Comparison of ENCODE assay signal across 1 cellular context in the genomic region with DNA sequence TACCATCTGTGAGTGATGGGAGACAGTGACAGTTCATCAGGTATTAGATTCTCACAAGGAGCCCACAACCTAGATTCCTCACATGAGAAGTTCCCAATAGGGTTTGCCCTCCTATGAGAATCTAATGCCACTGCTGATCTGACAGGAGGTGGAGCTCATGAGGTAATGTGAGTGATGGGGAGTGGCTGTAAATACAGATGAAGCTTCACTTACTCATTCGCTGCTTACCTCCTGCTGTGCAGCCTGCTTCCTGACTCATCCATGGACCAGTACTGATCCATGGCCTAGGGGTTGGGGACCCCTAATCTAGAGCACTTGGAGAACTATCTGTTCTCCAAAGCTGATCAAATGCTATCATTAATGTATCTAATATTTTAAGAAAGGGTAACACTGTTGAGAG.
TF ChIP-seq lines count a peak whose summit lies in the region.

No MANE protein-coding gene starts in this region.

TF ChIP-seq in GM23338, 12 proteins besides CTCF, POLR2A, EP300 and RAD21:
- TF ChIP-seq, protein P1, sequence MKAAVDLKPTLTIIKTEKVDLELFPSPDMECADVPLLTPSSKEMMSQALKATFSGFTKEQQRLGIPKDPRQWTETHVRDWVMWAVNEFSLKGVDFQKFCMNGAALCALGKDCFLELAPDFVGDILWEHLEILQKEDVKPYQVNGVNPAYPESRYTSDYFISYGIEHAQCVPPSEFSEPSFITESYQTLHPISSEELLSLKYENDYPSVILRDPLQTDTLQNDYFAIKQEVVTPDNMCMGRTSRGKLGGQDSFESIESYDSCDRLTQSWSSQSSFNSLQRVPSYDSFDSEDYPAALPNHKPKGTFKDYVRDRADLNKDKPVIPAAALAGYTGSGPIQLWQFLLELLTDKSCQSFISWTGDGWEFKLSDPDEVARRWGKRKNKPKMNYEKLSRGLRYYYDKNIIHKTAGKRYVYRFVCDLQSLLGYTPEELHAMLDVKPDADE (IDR thresholded peaks at IDR 0.05), result no peak
- TF ChIP-seq NANOG (IDR thresholded peaks at IDR 0.05; ENCODE audit: borderline replicate concordance), result no peak
- TF ChIP-seq, protein P2, sequence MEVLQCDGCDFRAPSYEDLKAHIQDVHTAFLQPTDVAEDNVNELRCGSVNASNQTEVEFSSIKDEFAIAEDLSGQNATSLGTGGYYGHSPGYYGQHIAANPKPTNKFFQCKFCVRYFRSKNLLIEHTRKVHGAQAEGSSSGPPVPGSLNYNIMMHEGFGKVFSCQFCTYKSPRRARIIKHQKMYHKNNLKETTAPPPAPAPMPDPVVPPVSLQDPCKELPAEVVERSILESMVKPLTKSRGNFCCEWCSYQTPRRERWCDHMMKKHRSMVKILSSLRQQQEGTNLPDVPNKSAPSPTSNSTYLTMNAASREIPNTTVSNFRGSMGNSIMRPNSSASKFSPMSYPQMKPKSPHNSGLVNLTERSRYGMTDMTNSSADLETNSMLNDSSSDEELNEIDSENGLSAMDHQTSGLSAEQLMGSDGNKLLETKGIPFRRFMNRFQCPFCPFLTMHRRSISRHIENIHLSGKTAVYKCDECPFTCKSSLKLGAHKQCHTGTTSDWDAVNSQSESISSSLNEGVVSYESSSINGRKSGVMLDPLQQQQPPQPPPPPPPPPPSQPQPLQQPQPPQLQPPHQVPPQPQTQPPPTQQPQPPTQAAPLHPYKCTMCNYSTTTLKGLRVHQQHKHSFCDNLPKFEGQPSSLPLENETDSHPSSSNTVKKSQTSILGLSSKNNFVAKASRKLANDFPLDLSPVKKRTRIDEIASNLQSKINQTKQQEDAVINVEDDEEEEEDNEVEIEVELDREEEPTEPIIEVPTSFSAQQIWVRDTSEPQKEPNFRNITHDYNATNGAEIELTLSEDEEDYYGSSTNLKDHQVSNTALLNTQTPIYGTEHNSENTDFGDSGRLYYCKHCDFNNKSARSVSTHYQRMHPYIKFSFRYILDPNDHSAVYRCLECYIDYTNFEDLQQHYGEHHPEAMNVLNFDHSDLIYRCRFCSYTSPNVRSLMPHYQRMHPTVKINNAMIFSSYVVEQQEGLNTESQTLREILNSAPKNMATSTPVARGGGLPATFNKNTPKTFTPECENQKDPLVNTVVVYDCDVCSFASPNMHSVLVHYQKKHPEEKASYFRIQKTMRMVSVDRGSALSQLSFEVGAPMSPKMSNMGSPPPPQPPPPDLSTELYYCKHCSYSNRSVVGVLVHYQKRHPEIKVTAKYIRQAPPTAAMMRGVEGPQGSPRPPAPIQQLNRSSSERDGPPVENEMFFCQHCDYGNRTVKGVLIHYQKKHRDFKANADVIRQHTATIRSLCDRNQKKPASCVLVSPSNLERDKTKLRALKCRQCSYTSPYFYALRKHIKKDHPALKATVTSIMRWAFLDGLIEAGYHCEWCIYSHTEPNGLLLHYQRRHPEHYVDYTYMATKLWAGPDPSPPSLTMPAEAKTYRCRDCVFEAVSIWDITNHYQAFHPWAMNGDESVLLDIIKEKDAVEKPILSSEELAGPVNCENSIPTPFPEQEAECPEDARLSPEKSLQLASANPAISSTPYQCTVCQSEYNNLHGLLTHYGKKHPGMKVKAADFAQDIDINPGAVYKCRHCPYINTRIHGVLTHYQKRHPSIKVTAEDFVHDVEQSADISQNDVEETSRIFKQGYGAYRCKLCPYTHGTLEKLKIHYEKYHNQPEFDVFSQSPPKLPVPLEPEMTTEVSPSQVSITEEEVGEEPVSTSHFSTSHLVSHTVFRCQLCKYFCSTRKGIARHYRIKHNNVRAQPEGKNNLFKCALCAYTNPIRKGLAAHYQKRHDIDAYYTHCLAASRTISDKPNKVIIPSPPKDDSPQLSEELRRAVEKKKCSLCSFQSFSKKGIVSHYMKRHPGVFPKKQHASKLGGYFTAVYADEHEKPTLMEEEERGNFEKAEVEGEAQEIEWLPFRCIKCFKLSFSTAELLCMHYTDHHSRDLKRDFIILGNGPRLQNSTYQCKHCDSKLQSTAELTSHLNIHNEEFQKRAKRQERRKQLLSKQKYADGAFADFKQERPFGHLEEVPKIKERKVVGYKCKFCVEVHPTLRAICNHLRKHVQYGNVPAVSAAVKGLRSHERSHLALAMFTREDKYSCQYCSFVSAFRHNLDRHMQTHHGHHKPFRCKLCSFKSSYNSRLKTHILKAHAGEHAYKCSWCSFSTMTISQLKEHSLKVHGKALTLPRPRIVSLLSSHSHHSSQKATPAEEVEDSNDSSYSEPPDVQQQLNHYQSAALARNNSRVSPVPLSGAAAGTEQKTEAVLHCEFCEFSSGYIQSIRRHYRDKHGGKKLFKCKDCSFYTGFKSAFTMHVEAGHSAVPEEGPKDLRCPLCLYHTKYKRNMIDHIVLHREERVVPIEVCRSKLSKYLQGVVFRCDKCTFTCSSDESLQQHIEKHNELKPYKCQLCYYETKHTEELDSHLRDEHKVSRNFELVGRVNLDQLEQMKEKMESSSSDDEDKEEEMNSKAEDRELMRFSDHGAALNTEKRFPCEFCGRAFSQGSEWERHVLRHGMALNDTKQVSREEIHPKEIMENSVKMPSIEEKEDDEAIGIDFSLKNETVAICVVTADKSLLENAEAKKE (CRISPR knock-in tag; IDR thresholded peaks at IDR 0.05), result no peak
